In the genomic region with DNA sequence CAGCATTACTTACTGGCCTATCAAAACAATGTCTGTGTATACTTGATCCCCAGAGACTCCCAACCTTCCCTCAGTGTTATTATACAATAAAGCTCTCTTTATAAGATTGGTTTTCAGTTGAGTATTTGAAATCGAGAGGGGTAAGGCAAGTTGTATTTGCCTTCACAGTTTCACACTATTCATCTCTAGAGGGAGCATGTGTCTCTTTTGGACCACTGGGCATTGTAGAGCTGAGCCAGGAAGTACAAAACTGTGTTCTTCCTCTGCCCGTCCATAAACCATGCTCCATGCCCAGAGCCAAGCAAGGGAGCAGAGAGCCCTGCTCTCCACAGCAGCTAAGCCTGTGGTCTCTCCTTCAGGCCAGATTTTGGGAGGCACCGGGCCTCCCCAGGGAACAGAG, we compare ENCODE assay signal across 20 cellular contexts.
DNase-seq lines count a peak whose midpoint lies in the region; ATAC-seq, FAIRE-seq and TF ChIP-seq lines count a peak whose summit lies in the region.
"Had no signal": no experiment of that assay in that cellular context is flagged by ENCODE, and none has a peak within 500 bp of the region (broad histone marks: within the 10 kb centered on the region; RNA-seq: fewer than 3 reads in every experiment).

No MANE protein-coding gene starts in this region.

- H3K36me3 ChIP-seq in GM12878 (ENCODE audit: control insufficient read depth in 2 of 2, insufficient read depth in 2 of 2, low read length in 1 of 2) (no peaks in the 10 kb centered on the region), mucosa of descending colon (ENCODE audit: low read depth) (no peaks in the 10 kb centered on the region)
- H3K36me3 ChIP-seq: esophagus muscularis mucosa, uterus had no signal

- H3K4me2 ChIP-seq in GM12878 (ENCODE audit: control insufficient read depth, insufficient read depth), result no peak overlapping the region

- no peaks in the 10 kb centered on the region for H3K79me2 ChIP-seq in GM12878 (ENCODE audit: control insufficient read depth, insufficient read depth, low read length)
- H3K79me2 ChIP-seq: parathyroid adenoma had no signal

- RAD21 ChIA-PET in GM12878 (lab: Charles Lee; ENCODE audit: unreplicated experiment), result interaction anchor here (0.9 kb wide), 1 partner anchor 477 kb away, joined by 3 read pairs; no protein-coding TSS in a partner anchor

- 4% methylated on average over 3 of the region's 3 CpGs for WGBS in GM12878 (ENCODE audit: insufficient coverage, insufficient replicate concordance, low lambda C conversion rate, missing lambda C conversion rate)

- no peak overlapping the region for H3K27ac Mint-ChIP-seq in glutamatergic neuron (ENCODE audit: unreplicated experiment)
- H3K27ac Mint-ChIP-seq: activated B cell treated with CpG ODN at 0.5 μM for 24 hours had no signal

- ATAC-seq in GM19395 (IDR thresholded peaks at IDR 0.05; ENCODE audit: unreplicated experiment), result peak; percentile 55
- peak; percentile 64 for ATAC-seq in GM12878
- ATAC-seq in mucosa of descending colon, result peak; percentile 37
- ATAC-seq in GM18909 (IDR thresholded peaks at IDR 0.05; ENCODE audit: poor library complexity, unreplicated experiment), result no peak
- ATAC-seq in HG03439 (IDR thresholded peaks at IDR 0.05; ENCODE audit: unreplicated experiment), result no peak

- TF ChIP-seq CTCF in GM12878 (IDR thresholded peaks at IDR 0.05 in 2 of 3, conservative IDR thresholded peaks at IDR 0.05 in 1 of 3; ENCODE audit: control insufficient read depth in 2 of 3, extremely low read depth in 1 of 3, insufficient read depth in 1 of 3, low read depth in 3 of 3, low read length in 3 of 3) (peak in 1 of 3 experiments; percentile 8; a peak in 1 of 6 replicates), mucosa of descending colon (IDR thresholded peaks at IDR 0.05) (no peak), glutamatergic neuron (IDR thresholded peaks at IDR 0.05; ENCODE audit: partially characterized antibody, unreplicated experiment) (no peak)

- no peaks in the 10 kb centered on the region for H3K27me3 Mint-ChIP-seq in glutamatergic neuron (ENCODE audit: unreplicated experiment)
- H3K27me3 Mint-ChIP-seq: activated B cell treated with CpG ODN at 0.5 μM for 24 hours had no signal

- in situ Hi-C loops in GM12878 (cut with MboI), result no loop called here

- peaks cover 5% of the 10 kb centered on the region for H3K36me3 Mint-ChIP-seq in glutamatergic neuron (ENCODE audit: unreplicated experiment)

- no peak overlapping the region for H3K9ac ChIP-seq in GM12878 (ENCODE audit: control insufficient read depth, insufficient read depth, low read length)
- H3K9ac ChIP-seq: parathyroid adenoma had no signal

- CTCF ChIA-PET in GM12878 (lab: Yijun Ruan, JAX), result interaction anchor here (0.9 kb wide), 1 partner anchor 918 kb away, joined by 3 read pairs; no protein-coding TSS in a partner anchor

- DNase-seq in Ammon's horn (ENCODE audit: low spot score) (peak; percentile 11), GM12878 (ENCODE audit: low read depth, low spot score) (no peak), mucosa of descending colon (no peak), glutamatergic neuron (no peak)
- no peak for DNase-seq in activated CD8-positive, alpha-beta memory T cell treated with anti-CD3 and anti-CD28 coated beads, Interleukin-2, amount 50 U/mL, for 48 hours
- DNase-seq: activated B cell treated with CpG ODN at 0.5 μM for 24 hours; activated effector memory CD4-positive, alpha-beta T cell treated with anti-CD3 and anti-CD28 coated beads, Interleukin-2, amount 50 U/mL, for 16 hours; anterior cingulate cortex; H9; NCI-H2107; NCI-H774; stimulated activated naive CD4-positive, alpha-beta T cell treated with Interleukin-2 at 50 U/mL for 16 hours; uterus had no signal

- intact Hi-C loops in GM12878 (cut with micrococcal nuclease; ENCODE audit: unreplicated experiment), result no loop called here
- intact Hi-C loops in mucosa of descending colon (cut with DNase I, micrococcal nuclease), result no loop called here

- no peak for TF ChIP-seq RAD21 in GM12878 (IDR thresholded peaks at IDR 0.05; ENCODE audit: insufficient read depth, low read depth, low read length)

- no peak for TF ChIP-seq EP300 in GM12878 (IDR thresholded peaks at IDR 0.05; ENCODE audit: borderline replicate concordance in 1 of 2, control insufficient read depth in 1 of 2, low read depth in 2 of 2, low read length in 2 of 2)

- no peaks in the 10 kb centered on the region; a peak in 1 of 4 replicates for H3K27me3 ChIP-seq in GM12878 (replicated peaks in 1 of 2; ENCODE audit: control insufficient read depth in 2 of 2, insufficient read depth in 2 of 2, low read length in 1 of 2)
- H3K27me3 ChIP-seq: esophagus muscularis mucosa, uterus had no signal

- no TSS peak for BruUV-seq in GM12878 (replicated peaks; lab: Mats Ljungman, UMichigan)

- no peak for FAIRE-seq in GM12878 (lab: Jason Lieb, UNC)
- FAIRE-seq: HTR-8/SVneo had no signal

- H3K4me3 ChIP-seq in GM12878 (no peak overlapping the region), mucosa of descending colon (no peak overlapping the region)
- H3K4me3 ChIP-seq: esophagus muscularis mucosa, uterus had no signal

- H3K4me1 ChIP-seq in GM12878 (ENCODE audit: control insufficient read depth, insufficient read depth, low read length) (no peaks in the 10 kb centered on the region), mucosa of descending colon (ENCODE audit: low read depth) (peaks cover 10% of the 10 kb centered on the region)
- H3K4me1 ChIP-seq: esophagus muscularis mucosa, parathyroid adenoma, uterus had no signal

- SMC1A ChIA-PET in GM12878 (lab: Charles Lee; ENCODE audit: uncharacterized antibody, unreplicated experiment), result interaction anchor here (0.5 to 1.8 kb wide), 2 partner anchors 9 to 161 kb away, joined by 3 to 6 read pairs; no protein-coding TSS in a partner anchor

- no peaks in the 10 kb centered on the region for H4K20me1 ChIP-seq in GM12878 (ENCODE audit: control insufficient read depth, insufficient read depth)

- POLR2A ChIA-PET in GM12878 (lab: Charles Lee), result interaction anchor here (0.5 kb wide), 1 partner anchor 21 kb away, joined by 5 read pairs; no protein-coding TSS in a partner anchor

- peaks cover 3% of the 10 kb centered on the region for H3K9me3 Mint-ChIP-seq in glutamatergic neuron (ENCODE audit: unreplicated experiment)

- H3K9me3 ChIP-seq in GM12878 (replicated peaks; ENCODE audit: control insufficient read depth, insufficient read depth, low read length) (no peaks in the 10 kb centered on the region), mucosa of descending colon (no peaks in the 10 kb centered on the region)
- H3K9me3 ChIP-seq: uterus had no signal

- H2AFZ ChIP-seq in GM12878 (ENCODE audit: control insufficient read depth, low read depth, low read length), result no peak overlapping the region
- H2AFZ ChIP-seq: parathyroid adenoma had no signal

- H3K4me3 Mint-ChIP-seq in glutamatergic neuron (ENCODE audit: unreplicated experiment), result no peak overlapping the region
- H3K4me3 Mint-ChIP-seq: activated B cell treated with CpG ODN at 0.5 μM for 24 hours, H9 had no signal

- H3K27ac ChIP-seq in GM12878 (ENCODE audit: control insufficient read depth, insufficient read depth), result no peak overlapping the region
- H3K27ac ChIP-seq: esophagus muscularis mucosa, parathyroid adenoma, RWPE1, uterus had no signal

- peaks cover 3% of the 10 kb centered on the region for H3K4me1 Mint-ChIP-seq in glutamatergic neuron (ENCODE audit: low read depth, unreplicated experiment)
- H3K4me1 Mint-ChIP-seq: activated B cell treated with CpG ODN at 0.5 μM for 24 hours, H9 had no signal

- no peak for TF ChIP-seq POLR2A in GM12878 (IDR thresholded peaks at IDR 0.05; ENCODE audit: low read depth, low read length)

TF ChIP-seq in GM12878, 131 proteins besides CTCF, POLR2A, EP300 and RAD21 (continues in another document):
- TF ChIP-seq, protein P1, sequence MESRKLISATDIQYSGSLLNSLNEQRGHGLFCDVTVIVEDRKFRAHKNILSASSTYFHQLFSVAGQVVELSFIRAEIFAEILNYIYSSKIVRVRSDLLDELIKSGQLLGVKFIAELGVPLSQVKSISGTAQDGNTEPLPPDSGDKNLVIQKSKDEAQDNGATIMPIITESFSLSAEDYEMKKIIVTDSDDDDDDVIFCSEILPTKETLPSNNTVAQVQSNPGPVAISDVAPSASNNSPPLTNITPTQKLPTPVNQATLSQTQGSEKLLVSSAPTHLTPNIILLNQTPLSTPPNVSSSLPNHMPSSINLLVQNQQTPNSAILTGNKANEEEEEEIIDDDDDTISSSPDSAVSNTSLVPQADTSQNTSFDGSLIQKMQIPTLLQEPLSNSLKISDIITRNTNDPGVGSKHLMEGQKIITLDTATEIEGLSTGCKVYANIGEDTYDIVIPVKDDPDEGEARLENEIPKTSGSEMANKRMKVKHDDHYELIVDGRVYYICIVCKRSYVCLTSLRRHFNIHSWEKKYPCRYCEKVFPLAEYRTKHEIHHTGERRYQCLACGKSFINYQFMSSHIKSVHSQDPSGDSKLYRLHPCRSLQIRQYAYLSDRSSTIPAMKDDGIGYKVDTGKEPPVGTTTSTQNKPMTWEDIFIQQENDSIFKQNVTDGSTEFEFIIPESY (IDR thresholded peaks at IDR 0.05), result no peak
- TF ChIP-seq, protein P2, sequence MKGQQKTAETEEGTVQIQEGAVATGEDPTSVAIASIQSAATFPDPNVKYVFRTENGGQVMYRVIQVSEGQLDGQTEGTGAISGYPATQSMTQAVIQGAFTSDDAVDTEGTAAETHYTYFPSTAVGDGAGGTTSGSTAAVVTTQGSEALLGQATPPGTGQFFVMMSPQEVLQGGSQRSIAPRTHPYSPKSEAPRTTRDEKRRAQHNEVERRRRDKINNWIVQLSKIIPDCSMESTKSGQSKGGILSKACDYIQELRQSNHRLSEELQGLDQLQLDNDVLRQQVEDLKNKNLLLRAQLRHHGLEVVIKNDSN (IDR thresholded peaks at IDR 0.05; ENCODE audit: borderline replicate concordance, extremely low read length, insufficient read depth, low read depth, low read length), result no peak
- TF ChIP-seq ZNF274 (IDR thresholded peaks at IDR 0.05; ENCODE audit: insufficient read depth, insufficient read length) (no peak), TCF3 (IDR thresholded peaks at IDR 0.05; ENCODE audit: borderline replicate concordance, insufficient read depth, low read depth, low read length) (no peak), ZNF384 (IDR thresholded peaks at IDR 0.05; ENCODE audit: borderline replicate concordance, low read depth, low read length) (no peak), LARP7 (IDR thresholded peaks at IDR 0.05) (no peak), NR2C2 (IDR thresholded peaks at IDR 0.05; ENCODE audit: borderline replicate concordance, control insufficient read depth, insufficient read length, low read depth) (no peak)
- TF ChIP-seq, protein P3, sequence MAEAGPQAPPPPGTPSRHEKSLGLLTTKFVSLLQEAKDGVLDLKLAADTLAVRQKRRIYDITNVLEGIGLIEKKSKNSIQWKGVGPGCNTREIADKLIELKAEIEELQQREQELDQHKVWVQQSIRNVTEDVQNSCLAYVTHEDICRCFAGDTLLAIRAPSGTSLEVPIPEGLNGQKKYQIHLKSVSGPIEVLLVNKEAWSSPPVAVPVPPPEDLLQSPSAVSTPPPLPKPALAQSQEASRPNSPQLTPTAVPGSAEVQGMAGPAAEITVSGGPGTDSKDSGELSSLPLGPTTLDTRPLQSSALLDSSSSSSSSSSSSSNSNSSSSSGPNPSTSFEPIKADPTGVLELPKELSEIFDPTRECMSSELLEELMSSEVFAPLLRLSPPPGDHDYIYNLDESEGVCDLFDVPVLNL (IDR thresholded peaks at IDR 0.05; ENCODE audit: low read depth, low read length), result no peak

Comparison
In these comparisons a context has a peak if more than half of its experiments do, and no peak if none do; other contexts are left out.
1. ATAC-seq: peak in GM19395 (single experiment), GM12878 (single experiment) and mucosa of descending colon (single experiment); none in GM18909 (single experiment) and HG03439 (single experiment).